8 cellular contexts compared by ENCODE assay signal in the genomic region with DNA sequence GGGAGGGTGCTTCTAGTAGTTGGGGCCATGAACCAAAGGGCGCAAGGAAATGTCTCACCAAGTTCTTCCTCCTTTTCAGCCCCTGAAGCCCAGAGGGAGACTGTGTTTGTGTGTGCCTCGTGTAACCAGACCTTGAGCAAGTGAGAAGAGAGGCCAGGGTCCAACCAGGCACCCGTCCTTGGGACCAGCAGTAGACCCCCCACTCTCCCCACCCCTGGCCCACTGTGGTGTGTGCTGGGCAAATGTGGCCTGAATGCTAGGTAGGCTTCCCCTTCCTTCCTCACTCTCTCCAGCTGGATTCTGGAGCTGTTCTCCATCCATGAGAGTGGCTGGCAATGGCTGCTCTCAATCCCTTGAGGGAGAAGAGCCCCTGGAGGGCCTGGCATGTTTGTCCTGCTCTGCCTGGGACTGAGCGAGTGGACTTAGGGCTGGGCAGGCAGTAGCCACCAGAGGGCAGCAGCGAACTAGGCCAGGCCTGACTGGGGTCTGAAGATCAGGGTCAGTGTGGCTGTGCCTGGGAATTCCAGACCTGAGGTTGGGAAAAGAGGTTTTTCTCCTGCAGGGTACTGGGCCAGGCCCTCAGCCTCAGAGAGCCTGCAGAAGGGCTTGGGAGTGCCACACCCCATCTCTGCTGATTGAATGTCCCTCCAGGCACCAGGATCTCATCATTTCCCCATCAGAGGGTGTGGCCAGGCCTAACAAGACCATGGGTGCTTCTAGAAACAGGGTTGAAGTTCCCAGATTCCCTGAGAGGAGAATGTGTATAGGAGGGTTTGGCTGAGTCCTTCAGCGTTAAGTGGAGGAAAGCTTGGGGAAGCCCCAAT. TPM values are rescaled to one million over a fixed set of nuclear protein-coding genes. Genes with fewer than 3 reads are reported as not detected.
DNase-seq lines count a peak whose midpoint lies in the region; ATAC-seq and TF ChIP-seq lines count a peak whose summit lies in the region.

No MANE protein-coding gene starts in this region.

- TF ChIP-seq POLR2A in erythroblast (IDR thresholded peaks at IDR 0.05; ENCODE audit: low read length) (no peak), thyroid gland (IDR thresholded peaks at IDR 0.05) (no peak)

- H4K20me1 ChIP-seq in BLaER1 (peaks cover 52% of the 10 kb centered on the region), GM23248 (ENCODE audit: insufficient read depth) (no peaks in the 10 kb centered on the region; the same call in 1 of the 2 replicates)

- no peaks in the 10 kb centered on the region for H3K4me1 Mint-ChIP-seq in activated CD8-positive, alpha-beta T cell treated with anti-CD3 and anti-CD28 coated beads for 36 hours (ENCODE audit: low read depth)
- peaks cover 4 to 14% (median 9%) of the 10 kb centered on the region in 3 donors for H3K4me1 Mint-ChIP-seq in naive B cell

- H3K4me1 ChIP-seq in BLaER1 (peaks cover 18% of the 10 kb centered on the region), GM23248 (ENCODE audit: insufficient read depth) (no peaks in the 10 kb centered on the region), thyroid gland (no peaks in the 10 kb centered on the region)

- no peaks in the 10 kb centered on the region for H3K9me2 ChIP-seq in GM23248 (ENCODE audit: insufficient read depth)

- in situ Hi-C loops in GM23248 (cut with MboI) = no loop called here

- H3K36me3 Mint-ChIP-seq in activated CD8-positive, alpha-beta T cell treated with anti-CD3 and anti-CD28 coated beads for 36 hours (ENCODE audit: low read depth) = peaks cover 30% of the 10 kb centered on the region
- H3K36me3 Mint-ChIP-seq in naive B cell = peaks cover 10 to 28% of the 10 kb centered on the region in 2 donors

- no peaks in the 10 kb centered on the region for H3F3A ChIP-seq in GM23248 (ENCODE audit: insufficient read depth)

- no peaks in the 10 kb centered on the region for H3K9me3 Mint-ChIP-seq in activated CD8-positive, alpha-beta T cell treated with anti-CD3 and anti-CD28 coated beads for 36 hours
- H3K9me3 Mint-ChIP-seq in naive B cell = no peaks in the 10 kb centered on the region

- CTCF ChIA-PET in activated CD8-positive, alpha-beta T cell treated with anti-CD3 and anti-CD28 coated beads for 36 hours (lab: Charles Lee) = interaction anchor here (1.1 to 2.6 kb wide), 6 partner anchors 11 to 110 kb away, joined by 3 to 17 read pairs (median 4); no protein-coding TSS in a partner anchor

- H3K36me3 ChIP-seq in BLaER1 = peaks cover 87% of the 10 kb centered on the region
- peaks cover 10% of the 10 kb centered on the region; the same call in 1 of the 2 replicates for H3K36me3 ChIP-seq in GM23248 (ENCODE audit: low read depth)
- H3K36me3 ChIP-seq in thyroid gland = peaks cover 47 to 48% of the 10 kb centered on the region in 2 donors

- H3K27me3 ChIP-seq in BLaER1 = no peaks in the 10 kb centered on the region
- no peaks in the 10 kb centered on the region for H3K27me3 ChIP-seq in GM23248 (replicated peaks; ENCODE audit: insufficient read depth)
- no peaks in the 10 kb centered on the region for H3K27me3 ChIP-seq in thyroid gland

- no peak overlapping the region for H3K4me3 Mint-ChIP-seq in activated CD8-positive, alpha-beta T cell treated with anti-CD3 and anti-CD28 coated beads for 36 hours
- no peak overlapping the region for H3K4me3 Mint-ChIP-seq in naive B cell

- POLR2A ChIA-PET in activated CD8-positive, alpha-beta T cell treated with anti-CD3 and anti-CD28 coated beads for 36 hours (lab: Charles Lee) = no interaction called here

- peak; percentile 70 for DNase-seq in GM23248
- DNase-seq in NCI-H345 treated with DMSO at 0.1 percent for 48 hours (lab: John Stamatoyannopoulos, UW; ENCODE audit: unreplicated experiment) = peak; percentile 24
- peak; percentile 65 for DNase-seq in activated CD8-positive, alpha-beta T cell treated with anti-CD3 and anti-CD28 coated beads for 36 hours
- DNase-seq in erythroblast (lab: John Stamatoyannopoulos, UW) = peak; percentile 71 to 83
- DNase-seq in naive B cell = peak; percentile 12
- peak; percentile 66 to 68 for DNase-seq in thyroid gland

- WGBS in GM23248 (ENCODE audit: low coverage in 1 of 2, low lambda C conversion rate in 2 of 2, missing lambda C conversion rate in 2 of 2), 2 experiments = 49 to 61% methylated on average over 5 to 6 of the region's 6 CpGs
- WGBS in thyroid gland, 2 donors = 49 to 67% methylated on average over 5 to 6 of the region's 6 CpGs

- TF ChIP-seq CTCF in activated CD8-positive, alpha-beta T cell treated with anti-CD3 and anti-CD28 coated beads for 36 hours (IDR thresholded peaks at IDR 0.05) = peak; percentile 75
- peak; percentile 48 to 82 (median 66) for TF ChIP-seq CTCF in thyroid gland (IDR thresholded peaks at IDR 0.05)

- H3K4me2 ChIP-seq in BLaER1 = no peak overlapping the region
- H3K4me2 ChIP-seq in GM23248 (ENCODE audit: unreplicated experiment) = no peak overlapping the region

- H3K9ac ChIP-seq in BLaER1 = no peak overlapping the region
- no peak overlapping the region for H3K9ac ChIP-seq in GM23248

- H3K27ac ChIP-seq in BLaER1 (peak overlapping the region; percentile 41; the same call in 1 of the 2 replicates), GM23248 (no peak overlapping the region), thyroid gland (no peak overlapping the region)

- no peak overlapping the region for H3K27ac Mint-ChIP-seq in activated CD8-positive, alpha-beta T cell treated with anti-CD3 and anti-CD28 coated beads for 36 hours
- H3K27ac Mint-ChIP-seq in naive B cell = no peak overlapping the region

- peak; percentile 89 for ATAC-seq in activated CD8-positive, alpha-beta T cell treated with anti-CD3 and anti-CD28 coated beads for 36 hours
- ATAC-seq in naive B cell (ENCODE audit: low read depth in 2 of 2) (peak in 1 of 2 donors; percentile 52), GM19455 (IDR thresholded peaks at IDR 0.05; ENCODE audit: unreplicated experiment) (no peak)

- no peak overlapping the region for H3K4me3 ChIP-seq in BLaER1
- H3K4me3 ChIP-seq in GM23248 = no peak overlapping the region
- H3K4me3 ChIP-seq in thyroid gland (replicated peaks in 1 of 3) = no peak overlapping the region

- H3K79me2 ChIP-seq in GM23248 (ENCODE audit: insufficient read depth) = no peaks in the 10 kb centered on the region

- intact Hi-C loops in activated CD8-positive, alpha-beta T cell treated with anti-CD3 and anti-CD28 coated beads for 36 hours (cut with micrococcal nuclease) = no loop called here
- intact Hi-C loops in thyroid gland (cut with DNase I) = no loop called here

- H2AFZ ChIP-seq in GM23248 = no peak overlapping the region

- no peaks in the 10 kb centered on the region for H3K9me3 ChIP-seq in BLaER1
- H3K9me3 ChIP-seq in GM23248 (ENCODE audit: low read depth) = no peaks in the 10 kb centered on the region
- no peaks in the 10 kb centered on the region for H3K9me3 ChIP-seq in thyroid gland

- H3K27me3 Mint-ChIP-seq in activated CD8-positive, alpha-beta T cell treated with anti-CD3 and anti-CD28 coated beads for 36 hours = no peaks in the 10 kb centered on the region
- no peaks in the 10 kb centered on the region for H3K27me3 Mint-ChIP-seq in naive B cell

RNA-seq across cellular contexts. Expression of a gene that starts 12.4 kb away (rescaled TPM):
- total RNA-seq in GM23248 (2014; rRNA removed; shearing (Covaris generic)) = not detected in 2 replicates
- not detected in 2 replicates for polyA plus RNA-seq in GM23248 (2016; fragmentation: Nextera tagmentation; extraction: Ambion mirVana)
- total RNA-seq in activated CD8-positive, alpha-beta T cell treated with anti-CD3 and anti-CD28 coated beads for 36 hours = under 1 TPM; 0.60 to 0.74 TPM
- polyA plus RNA-seq in naive B cell (ENCODE audit: low read depth in 6 of 6) = not detected
- total RNA-seq in thyroid gland = under 1 TPM in 2 of 4 donors, not detected in 2; 0.22 to 0.40 TPM

RNA-seq across cellular contexts. Expression of a gene that starts 22.4 kb away (rescaled TPM):
- 20.6 and 32.6 TPM in 2 replicates for total RNA-seq in GM23248 (2014; rRNA removed; shearing (Covaris generic))
- polyA plus RNA-seq in GM23248 (2016; fragmentation: Nextera tagmentation; extraction: Ambion mirVana) = 15.9 and 17.2 TPM in 2 replicates
- total RNA-seq in activated CD8-positive, alpha-beta T cell treated with anti-CD3 and anti-CD28 coated beads for 36 hours = 10 to 100 TPM; 18.1 to 20.1 TPM
- 10 to 100 TPM; 34.0 to 51.3 (median 38.0) TPM for polyA plus RNA-seq in naive B cell (ENCODE audit: low read depth in 6 of 6)
- 10 to 100 TPM; 18.4 to 43.5 (median 24.8) TPM for total RNA-seq in thyroid gland

RNA-seq across cellular contexts. Expression of a gene that starts 45.8 kb away (rescaled TPM):
- 64.8 and 66.3 TPM in 2 replicates for total RNA-seq in GM23248 (2014; rRNA removed; shearing (Covaris generic))
- polyA plus RNA-seq in GM23248 (2016; fragmentation: Nextera tagmentation; extraction: Ambion mirVana) (27.6 and 29.4 TPM in 2 replicates), naive B cell (ENCODE audit: low read depth in 6 of 6) (under 1 TPM in 1 of 6 donors, not detected in 5; 0.57 TPM)
- total RNA-seq in activated CD8-positive, alpha-beta T cell treated with anti-CD3 and anti-CD28 coated beads for 36 hours = 1 to 10 TPM; 2.3 to 2.9 TPM
- total RNA-seq in thyroid gland = 10 to 100 TPM in 2 of 4 donors, 1 to 10 TPM in 2; 6.0 to 46.6 (median 10.5) TPM

Comparison
In these comparisons a context has a peak if more than half of its experiments do, and no peak if none do; other contexts are left out.
1. DNase-seq: peak in every context shown above with its lines; median percentile 77 in erythroblast; 70 in GM23248; 67 in thyroid gland; 65 in activated CD8-positive, alpha-beta T cell treated with anti-CD3 and anti-CD28 coated beads for 36 hours; 24 in NCI-H345 treated with DMSO at 0.1 percent for 48 hours; 12 in naive B cell.